Comparison of ENCODE assay signal across 24 cellular contexts in genomic region chr5:91670565-91670964, GRCh38.
A peak's percentile ranks its signal among the peaks of the same experiment; 100 is the strongest.
DNase-seq lines count a peak whose midpoint lies in the region; ATAC-seq and TF ChIP-seq lines count a peak whose summit lies in the region.
"Had no signal": no experiment of that assay in that cellular context is flagged by ENCODE, and none has a peak within 500 bp of the region (broad histone marks: within the 10 kb centered on the region; RNA-seq: fewer than 3 reads in every experiment).

No MANE protein-coding gene starts in this region.

- intact Hi-C loops in CD8-positive, alpha-beta T cell (cut with DNase I, micrococcal nuclease), result no loop called here
- intact Hi-C loops in activated T-helper 2 cell treated with anti-CD3 and anti-CD28 coated beads, Interferon-gamma antibody, Interleukin-2, Interleukin-4, amounts not matched to agents 10 μg/mL and 5 μg/mL and 100 μg/mL, durations not matched to agents 14 hours and 24 hours and 36 hours (cut with micrococcal nuclease), result no loop called here

- H3K4me3 Mint-ChIP-seq in endodermal cell, result no peak overlapping the region
- H3K4me3 Mint-ChIP-seq in CD8-positive, alpha-beta T cell, result no peak overlapping the region
- H3K4me3 Mint-ChIP-seq in activated T-helper 2 cell treated with anti-CD3 and anti-CD28 coated beads, Interferon-gamma antibody, Interleukin-2, Interleukin-4, amounts not matched to agents 10 μg/mL and 5 μg/mL and 100 μg/mL, durations not matched to agents 14 hours and 24 hours and 36 hours (ENCODE audit: low read depth), result no peak overlapping the region
- H3K4me3 Mint-ChIP-seq: activated T-cell treated with anti-CD3 and anti-CD28 coated beads, Interleukin-2, amount 50 U/mL, for 4 hours; neural crest cell; stimulated activated naive CD8-positive, alpha-beta T cell treated with anti-CD3 and anti-CD28 coated beads, Interleukin-15, Interleukin-2, amounts not matched to agents 100 ng/mL and 50 ng/mL, for 24 hours; T-helper 2 cell treated with Interferon-gamma antibody and Interleukin-4, amounts not matched to agents 5 μg/mL and 100 μg/mL, for 36 hours had no signal

- no peak for TF ChIP-seq RAD21 in neural cell (conservative IDR thresholded peaks at IDR 0.05)

- no peaks in the 10 kb centered on the region for H3K36me3 Mint-ChIP-seq in endodermal cell (ENCODE audit: low read depth)
- no peaks in the 10 kb centered on the region for H3K36me3 Mint-ChIP-seq in CD8-positive, alpha-beta T cell
- no peaks in the 10 kb centered on the region for H3K36me3 Mint-ChIP-seq in activated T-helper 2 cell treated with anti-CD3 and anti-CD28 coated beads, Interferon-gamma antibody, Interleukin-2, Interleukin-4, amounts not matched to agents 10 μg/mL and 5 μg/mL and 100 μg/mL, durations not matched to agents 14 hours and 24 hours and 36 hours (ENCODE audit: low read depth)

- H3K9me3 ChIP-seq in endodermal cell (ENCODE audit: control insufficient read depth, low read length) (no peaks in the 10 kb centered on the region), neural cell (ENCODE audit: low read length) (no peaks in the 10 kb centered on the region)
- H3K9me3 ChIP-seq in CD8-positive, alpha-beta T cell (ENCODE audit: low read length), result no peaks in the 10 kb centered on the region
- H3K9me3 ChIP-seq: ascending aorta, BLaER1, Peyer's patch, psoas muscle, spleen, tibial nerve had no signal

- CTCF ChIA-PET in CD8-positive, alpha-beta T cell (lab: Charles Lee), result no interaction called here

- POLR2A ChIA-PET in CD8-positive, alpha-beta T cell (lab: Charles Lee), result no interaction called here

- H3K27ac Mint-ChIP-seq in endodermal cell, result peak overlapping the region; percentile 48
- H3K27ac Mint-ChIP-seq in CD8-positive, alpha-beta T cell, result no peak overlapping the region
- no peak overlapping the region for H3K27ac Mint-ChIP-seq in activated T-helper 2 cell treated with anti-CD3 and anti-CD28 coated beads, Interferon-gamma antibody, Interleukin-2, Interleukin-4, amounts not matched to agents 10 μg/mL and 5 μg/mL and 100 μg/mL, durations not matched to agents 14 hours and 24 hours and 36 hours
- H3K27ac Mint-ChIP-seq: stimulated activated naive CD8-positive, alpha-beta T cell treated with anti-CD3 and anti-CD28 coated beads, Interleukin-15, Interleukin-2, amounts not matched to agents 100 ng/mL and 50 ng/mL, for 24 hours; T-helper 2 cell treated with Interferon-gamma antibody and Interleukin-4, amounts not matched to agents 5 μg/mL and 100 μg/mL, for 36 hours had no signal

- DNase-seq in NCI-H510A treated with DMSO at 0.1 percent for 48 hours (lab: John Stamatoyannopoulos, UW), result peak; percentile 16
- DNase-seq in NCI-H510A (lab: John Stamatoyannopoulos, UW), result no peak
- peak; percentile 12 for DNase-seq in NCI-H2107 (lab: John Stamatoyannopoulos, UW)
- DNase-seq in endodermal cell, result peak; percentile 76
- no peak for DNase-seq in GM10266 (ENCODE audit: extremely low spot score)
- DNase-seq in CD8-positive, alpha-beta T cell, result no peak
- no peak for DNase-seq in activated T-helper 2 cell treated with anti-CD3 and anti-CD28 coated beads, Interferon-gamma antibody, Interleukin-2, Interleukin-4, amounts not matched to agents 10 μg/mL and 5 μg/mL and 100 μg/mL, durations not matched to agents 14 hours and 24 hours and 36 hours (ENCODE audit: low spot score)
- DNase-seq: activated naive CD4-positive, alpha-beta T cell treated with anti-CD3 and anti-CD28 coated beads, Interleukin-2, amount 50 U/mL, for 16 hours; activated T-cell treated with anti-CD3 and anti-CD28 coated beads, Interleukin-2, amount 50 U/mL, for 4 hours; effector CD4-positive, alpha-beta T cell; NCI-H2081; Peyer's patch; psoas muscle; spleen; stimulated activated CD4-positive, alpha-beta T cell treated with anti-CD3 and anti-CD28 coated beads, Interleukin-4, amount 100 ng/mL, for 24 hours had no signal

- no peak overlapping the region for H3K4me2 ChIP-seq in neural cell (ENCODE audit: low read length)
- H3K4me2 ChIP-seq: BLaER1 had no signal

- TF ChIP-seq CTCF in endodermal cell (conservative IDR thresholded peaks at IDR 0.05) (no peak), neural cell (IDR thresholded peaks at IDR 0.05; ENCODE audit: poor library complexity, severe bottlenecking) (no peak), GM10266 (IDR thresholded peaks at IDR 0.05; ENCODE audit: control insufficient read depth, insufficient read depth, low read depth, missing control alignments) (no peak)
- no peak for TF ChIP-seq CTCF in CD8-positive, alpha-beta T cell (IDR thresholded peaks at IDR 0.05)

- peaks cover 29% of the 10 kb centered on the region for H3K4me1 Mint-ChIP-seq in endodermal cell
- H3K4me1 Mint-ChIP-seq in CD8-positive, alpha-beta T cell (ENCODE audit: low read depth), result no peaks in the 10 kb centered on the region
- H3K4me1 Mint-ChIP-seq in activated T-helper 2 cell treated with anti-CD3 and anti-CD28 coated beads, Interferon-gamma antibody, Interleukin-2, Interleukin-4, amounts not matched to agents 10 μg/mL and 5 μg/mL and 100 μg/mL, durations not matched to agents 14 hours and 24 hours and 36 hours (ENCODE audit: low read depth), result no peaks in the 10 kb centered on the region
- H3K4me1 Mint-ChIP-seq: neural crest cell had no signal

- ATAC-seq in CD8-positive, alpha-beta T cell, result no peak
- ATAC-seq: activated T-cell treated with anti-CD3 and anti-CD28 coated beads, Interleukin-2, amount 50 U/mL, for 4 hours; esophagus mucosa; psoas muscle; SK-N-SH treated with all-trans-retinoic acid at 6 μM for 48 hours had no signal

- TF ChIP-seq EP300 in neural cell (conservative IDR thresholded peaks at IDR 0.05; ENCODE audit: poor library complexity, severe bottlenecking), result peak; percentile 42

- no peak overlapping the region for H2AFZ ChIP-seq in neural cell (ENCODE audit: low read depth, low read length)

- no peaks in the 10 kb centered on the region for H3K9me3 Mint-ChIP-seq in endodermal cell
- H3K9me3 Mint-ChIP-seq in CD8-positive, alpha-beta T cell, result no peaks in the 10 kb centered on the region
- H3K9me3 Mint-ChIP-seq in activated T-helper 2 cell treated with anti-CD3 and anti-CD28 coated beads, Interferon-gamma antibody, Interleukin-2, Interleukin-4, amounts not matched to agents 10 μg/mL and 5 μg/mL and 100 μg/mL, durations not matched to agents 14 hours and 24 hours and 36 hours, result no peaks in the 10 kb centered on the region
- H3K9me3 Mint-ChIP-seq: activated T-cell treated with anti-CD3 and anti-CD28 coated beads, Interleukin-2, amount 50 U/mL, for 4 hours; neural crest cell; stimulated activated naive CD8-positive, alpha-beta T cell treated with anti-CD3 and anti-CD28 coated beads, Interleukin-15, Interleukin-2, amounts not matched to agents 100 ng/mL and 50 ng/mL, for 24 hours; T-helper 2 cell treated with Interferon-gamma antibody and Interleukin-4, amounts not matched to agents 5 μg/mL and 100 μg/mL, for 36 hours had no signal

- peaks cover 4% of the 10 kb centered on the region for H3K4me1 ChIP-seq in endodermal cell (ENCODE audit: control insufficient read depth, insufficient read depth, low read length)
- no peaks in the 10 kb centered on the region for H3K4me1 ChIP-seq in CD8-positive, alpha-beta T cell (ENCODE audit: insufficient read depth, low read length)
- H3K4me1 ChIP-seq: ascending aorta, BLaER1, Peyer's patch, psoas muscle, spleen, tibial nerve had no signal

- H3K79me2 ChIP-seq in neural cell (replicated peaks; ENCODE audit: insufficient read depth, low read length), result no peaks in the 10 kb centered on the region

- no peaks in the 10 kb centered on the region for H3F3A ChIP-seq in neural cell (ENCODE audit: insufficient read depth, low read length, poor library complexity, severe bottlenecking)

- H3K27ac ChIP-seq in endodermal cell (ENCODE audit: low read depth, low read length) (peak overlapping the region; percentile 79), neural cell (ENCODE audit: low read length) (no peak overlapping the region)
- H3K27ac ChIP-seq in CD8-positive, alpha-beta T cell (ENCODE audit: low read depth, low read length), result no peak overlapping the region
- H3K27ac ChIP-seq: ascending aorta, BLaER1, Peyer's patch, psoas muscle, spleen, tibial nerve had no signal

- 35 to 52% methylated on average over 4 of the region's 4 CpGs for WGBS in endodermal cell (ENCODE audit: insufficient coverage in 1 of 2, insufficient read length in 1 of 2), 2 experiments

- H3K27me3 Mint-ChIP-seq in endodermal cell (ENCODE audit: insufficient read depth), result no peaks in the 10 kb centered on the region
- H3K27me3 Mint-ChIP-seq in CD8-positive, alpha-beta T cell (ENCODE audit: low read depth), result no peaks in the 10 kb centered on the region
- no peaks in the 10 kb centered on the region for H3K27me3 Mint-ChIP-seq in activated T-helper 2 cell treated with anti-CD3 and anti-CD28 coated beads, Interferon-gamma antibody, Interleukin-2, Interleukin-4, amounts not matched to agents 10 μg/mL and 5 μg/mL and 100 μg/mL, durations not matched to agents 14 hours and 24 hours and 36 hours (ENCODE audit: low read depth)

- H4K20me1 ChIP-seq in neural cell (ENCODE audit: insufficient read depth), result no peaks in the 10 kb centered on the region
- H4K20me1 ChIP-seq: BLaER1 had no signal

- H3K9ac ChIP-seq in endodermal cell (ENCODE audit: extremely low read depth, low read length, poor library complexity, severe bottlenecking) (no peak overlapping the region), neural cell (ENCODE audit: low read length) (no peak overlapping the region)
- H3K9ac ChIP-seq: BLaER1 had no signal

- no peaks in the 10 kb centered on the region for H3K9me2 ChIP-seq in neural cell (ENCODE audit: insufficient read depth, low read length)

- H3K27me3 ChIP-seq in endodermal cell (ENCODE audit: control insufficient read depth, insufficient read depth, low read length, poor library complexity, severe bottlenecking) (no peaks in the 10 kb centered on the region), neural cell (ENCODE audit: insufficient read depth, low read depth, low read length) (no peaks in the 10 kb centered on the region)
- H3K27me3 ChIP-seq in CD8-positive, alpha-beta T cell (ENCODE audit: insufficient read depth, low read length), result no peaks in the 10 kb centered on the region
- H3K27me3 ChIP-seq: ascending aorta, BLaER1, Peyer's patch, spleen, tibial nerve had no signal

- H3K4me3 ChIP-seq in endodermal cell (ENCODE audit: low read length) (no peak overlapping the region), neural cell (ENCODE audit: low read length) (no peak overlapping the region)
- H3K4me3 ChIP-seq in CD8-positive, alpha-beta T cell (ENCODE audit: low read depth, low read length), result no peak overlapping the region
- H3K4me3 ChIP-seq: ascending aorta, BLaER1, Peyer's patch, psoas muscle, spleen, tibial nerve had no signal

- H3K36me3 ChIP-seq in endodermal cell (ENCODE audit: control insufficient read depth, insufficient read depth, low read length), result no peaks in the 10 kb centered on the region
- no peaks in the 10 kb centered on the region for H3K36me3 ChIP-seq in neural cell (ENCODE audit: insufficient read depth, low read length)
- no peaks in the 10 kb centered on the region for H3K36me3 ChIP-seq in CD8-positive, alpha-beta T cell (ENCODE audit: insufficient read depth, low read length)
- H3K36me3 ChIP-seq: ascending aorta, BLaER1, Peyer's patch, spleen, tibial nerve had no signal

TF ChIP-seq in neural cell, 6 proteins besides CTCF, POLR2A, EP300 and RAD21 (continues in another document):
- TF ChIP-seq EZH2 (IDR thresholded peaks at IDR 0.05; ENCODE audit: borderline replicate concordance, insufficient read depth, low read length, poor library complexity, severe bottlenecking) (no peak), MXI1 (conservative IDR thresholded peaks at IDR 0.05; ENCODE audit: poor library complexity, severe bottlenecking) (no peak)

Comparison
In these comparisons a context has a peak if more than half of its experiments do, and no peak if none do; other contexts are left out.
1. DNase-seq: peak in NCI-H510A treated with DMSO at 0.1 percent for 48 hours (single experiment), NCI-H2107 (single experiment) and endodermal cell (single experiment); none in NCI-H510A (single experiment), GM10266 (single experiment), CD8-positive, alpha-beta T cell (0 of 7) and activated T-helper 2 cell treated with anti-CD3 and anti-CD28 coated beads, Interferon-gamma antibody, Interleukin-2, Interleukin-4, amounts not matched to agents 10 μg/mL and 5 μg/mL and 100 μg/mL, durations not matched to agents 14 hours and 24 hours and 36 hours (single experiment).